ENCODE assay signal across 4 cellular contexts in genomic region chr15:89549138-89549537, GRCh38. TPM values are rescaled to one million over a fixed set of nuclear protein-coding genes. Genes with fewer than 3 reads are reported as not detected.
"Had no signal": no experiment of that assay in that cellular context is flagged by ENCODE, and none has a peak within 500 bp of the region (broad histone marks: within the 10 kb centered on the region; RNA-seq: fewer than 3 reads in every experiment).

No MANE protein-coding gene starts in this region.

RNA-seq across cellular contexts. Expression of gene TICRR, which starts 26.1 kb away (rescaled TPM):
- total RNA-seq: thoracic aorta had no signal

RNA-seq across cellular contexts. Expression of gene RHCG, which starts 52.8 kb away (rescaled TPM):
- total RNA-seq: thoracic aorta, thyroid gland, upper lobe of left lung, upper lobe of right lung had no signal
